1 cellular context compared by ENCODE assay signal in genomic region chr14:90454041-90455000, GRCh38.
TF ChIP-seq lines count a peak whose summit lies in the region.

No MANE protein-coding gene starts in this region.

TF ChIP-seq in GM12878, 131 proteins besides CTCF, POLR2A, EP300 and RAD21 (continued from another document):
- TF ChIP-seq PBX3 (IDR thresholded peaks at IDR 0.05; ENCODE audit: insufficient replicate concordance, low read depth, low read length): peak; percentile 85
- peak; percentile 87 for TF ChIP-seq PKNOX1 (IDR thresholded peaks at IDR 0.05)
- TF ChIP-seq CBX5 (IDR thresholded peaks at IDR 0.05; ENCODE audit: low read depth): no peak
TF ChIP-seq in GM12878: peak in this region for 3.
